Comparison of ENCODE assay signal across 26 cellular contexts in genomic region chr13:97237388-97237787, GRCh38.
"Had no signal": no experiment of that assay in that cellular context is flagged by ENCODE, and none has a peak within 500 bp of the region (broad histone marks: within the 10 kb centered on the region; RNA-seq: fewer than 3 reads in every experiment).

No MANE protein-coding gene starts in this region.

- H3K36me3 Mint-ChIP-seq: natural killer cell treated with Interleukin-12 subunit alpha and Interleukin-12 subunit beta and Interleukin-15 and Interleukin-18, amount 100 ng/mL, for 72 hours had no signal

- H3K4me2 ChIP-seq: hepatocyte had no signal

- H3K4me3 Mint-ChIP-seq: activated CD4-positive, alpha-beta T cell treated with anti-CD3 and anti-CD28 coated beads, Interleukin-2, amount 10 ng/mL, durations not matched to agents 7 days and 5 days; activated CD8-positive, alpha-beta memory T cell treated with anti-CD3 and anti-CD28 coated beads, Interleukin-2, amount 10 ng/mL, durations not matched to agents 7 days and 5 days; activated CD8-positive, alpha-beta T cell treated with anti-CD3 and anti-CD28 coated beads for 36 hours; central memory CD8-positive, alpha-beta T cell; natural killer cell treated with Interleukin-12 subunit alpha and Interleukin-12 subunit beta and Interleukin-15 and Interleukin-18, amount 100 ng/mL, for 72 hours; stimulated activated naive CD8-positive, alpha-beta T cell treated with anti-CD3 and anti-CD28 coated beads, Interleukin-15, Interleukin-2, amounts not matched to agents 100 ng/mL and 50 ng/mL, for 24 hours; T-cell had no signal

- H3K27ac Mint-ChIP-seq: activated CD4-positive, alpha-beta T cell treated with anti-CD3 and anti-CD28 coated beads, Interleukin-2, amount 10 ng/mL, durations not matched to agents 7 days and 5 days; activated CD8-positive, alpha-beta memory T cell treated with anti-CD3 and anti-CD28 coated beads, Interleukin-2, amount 10 ng/mL, durations not matched to agents 7 days and 5 days; activated CD8-positive, alpha-beta T cell treated with anti-CD3 and anti-CD28 coated beads for 36 hours; natural killer cell treated with Interleukin-12 subunit alpha and Interleukin-12 subunit beta and Interleukin-15 and Interleukin-18, amount 100 ng/mL, for 72 hours; T-cell had no signal

- H3K9me3 ChIP-seq: ascending aorta, colonic mucosa, neutrophil, ovary, psoas muscle, right atrium auricular region, thoracic aorta, upper lobe of right lung had no signal

- H3K36me3 ChIP-seq: ascending aorta, colonic mucosa, neutrophil, ovary, right atrium auricular region, thoracic aorta had no signal

- H3K27me3 Mint-ChIP-seq: activated CD4-positive, alpha-beta T cell treated with anti-CD3 and anti-CD28 coated beads, Interleukin-2, amount 10 ng/mL, durations not matched to agents 7 days and 5 days; activated CD8-positive, alpha-beta memory T cell treated with anti-CD3 and anti-CD28 coated beads, Interleukin-2, amount 10 ng/mL, durations not matched to agents 7 days and 5 days; activated CD8-positive, alpha-beta T cell treated with anti-CD3 and anti-CD28 coated beads for 36 hours; central memory CD8-positive, alpha-beta T cell; natural killer cell treated with Interleukin-12 subunit alpha and Interleukin-12 subunit beta and Interleukin-15 and Interleukin-18, amount 100 ng/mL, for 72 hours; stimulated activated naive CD8-positive, alpha-beta T cell treated with anti-CD3 and anti-CD28 coated beads, Interleukin-15, Interleukin-2, amounts not matched to agents 100 ng/mL and 50 ng/mL, for 24 hours; T-cell had no signal

- H3K9me3 Mint-ChIP-seq: activated CD4-positive, alpha-beta T cell treated with anti-CD3 and anti-CD28 coated beads, Interleukin-2, amount 10 ng/mL, durations not matched to agents 7 days and 5 days; activated CD8-positive, alpha-beta T cell treated with anti-CD3 and anti-CD28 coated beads for 36 hours; central memory CD8-positive, alpha-beta T cell; natural killer cell treated with Interleukin-12 subunit alpha and Interleukin-12 subunit beta and Interleukin-15 and Interleukin-18, amount 100 ng/mL, for 72 hours; stimulated activated naive CD8-positive, alpha-beta T cell treated with anti-CD3 and anti-CD28 coated beads, Interleukin-15, Interleukin-2, amounts not matched to agents 100 ng/mL and 50 ng/mL, for 24 hours; T-cell had no signal

- H2AFZ ChIP-seq: hepatocyte had no signal

- DNase-seq: activated CD4-positive, alpha-beta T cell treated with anti-CD3 and anti-CD28 coated beads, Interleukin-2, amount 10 ng/mL, durations not matched to agents 7 days and 5 days; activated CD4-positive, CD25-positive, alpha-beta regulatory T cell treated with anti-CD3 and anti-CD28 coated beads, Interleukin-2, amount 50 U/mL, for 72 hours; activated CD8-positive, alpha-beta memory T cell treated with anti-CD3 and anti-CD28 coated beads, Interleukin-2, amount 10 ng/mL, durations not matched to agents 7 days and 5 days; activated CD8-positive, alpha-beta T cell treated with anti-CD3 and anti-CD28 coated beads for 36 hours; activated gamma-delta T cell; activated naive CD4-positive, alpha-beta T cell treated with anti-CD3 and anti-CD28 coated beads, Interleukin-2, amount 50 U/mL, for 16 hours; activated T-cell treated with anti-CD3 and anti-CD28 coated beads for 4 hours; colonic mucosa; kidney glomerular epithelial cell; left ventricle myocardium superior; midbrain; ovary; psoas muscle; stimulated activated CD4-positive, alpha-beta T cell treated with anti-CD3 and anti-CD28 coated beads, Interleukin-1b, Interleukin-23, amount 100 ng/mL, for 48 hours; T-cell; upper lobe of right lung; WERI-Rb-1 had no signal

- ATAC-seq: activated CD8-positive, alpha-beta memory T cell treated with anti-CD3 and anti-CD28 coated beads, Interleukin-2, amount 10 ng/mL, durations not matched to agents 7 days and 5 days; activated CD8-positive, alpha-beta T cell treated with anti-CD3 and anti-CD28 coated beads for 36 hours; left ventricle myocardium superior; natural killer cell treated with Interleukin-12 subunit alpha and Interleukin-12 subunit beta and Interleukin-15 and Interleukin-18, amount 100 ng/mL, for 72 hours; psoas muscle; T-cell; upper lobe of right lung had no signal

- H3K4me3 ChIP-seq: ascending aorta, colonic mucosa, hepatocyte, ovary, psoas muscle, right atrium auricular region, skin epidermis, thoracic aorta, upper lobe of right lung had no signal

- H3K27me3 ChIP-seq: ascending aorta, colonic mucosa, hepatocyte, ovary, right atrium auricular region, upper lobe of right lung had no signal

- H3K27ac ChIP-seq: colonic mucosa, hepatocyte, neutrophil, ovary, thoracic aorta, upper lobe of right lung, WERI-Rb-1 had no signal
